1 cellular context compared by ENCODE assay signal in genomic region chr9:128947423-128948310, GRCh38.
TF ChIP-seq lines count a peak whose summit lies in the region.

Gene DOLK, minus strand, starts transcription at chr9:128947603. Its CDS starts 300 bp downstream, at chr9:128947303.
A gene with protein sequence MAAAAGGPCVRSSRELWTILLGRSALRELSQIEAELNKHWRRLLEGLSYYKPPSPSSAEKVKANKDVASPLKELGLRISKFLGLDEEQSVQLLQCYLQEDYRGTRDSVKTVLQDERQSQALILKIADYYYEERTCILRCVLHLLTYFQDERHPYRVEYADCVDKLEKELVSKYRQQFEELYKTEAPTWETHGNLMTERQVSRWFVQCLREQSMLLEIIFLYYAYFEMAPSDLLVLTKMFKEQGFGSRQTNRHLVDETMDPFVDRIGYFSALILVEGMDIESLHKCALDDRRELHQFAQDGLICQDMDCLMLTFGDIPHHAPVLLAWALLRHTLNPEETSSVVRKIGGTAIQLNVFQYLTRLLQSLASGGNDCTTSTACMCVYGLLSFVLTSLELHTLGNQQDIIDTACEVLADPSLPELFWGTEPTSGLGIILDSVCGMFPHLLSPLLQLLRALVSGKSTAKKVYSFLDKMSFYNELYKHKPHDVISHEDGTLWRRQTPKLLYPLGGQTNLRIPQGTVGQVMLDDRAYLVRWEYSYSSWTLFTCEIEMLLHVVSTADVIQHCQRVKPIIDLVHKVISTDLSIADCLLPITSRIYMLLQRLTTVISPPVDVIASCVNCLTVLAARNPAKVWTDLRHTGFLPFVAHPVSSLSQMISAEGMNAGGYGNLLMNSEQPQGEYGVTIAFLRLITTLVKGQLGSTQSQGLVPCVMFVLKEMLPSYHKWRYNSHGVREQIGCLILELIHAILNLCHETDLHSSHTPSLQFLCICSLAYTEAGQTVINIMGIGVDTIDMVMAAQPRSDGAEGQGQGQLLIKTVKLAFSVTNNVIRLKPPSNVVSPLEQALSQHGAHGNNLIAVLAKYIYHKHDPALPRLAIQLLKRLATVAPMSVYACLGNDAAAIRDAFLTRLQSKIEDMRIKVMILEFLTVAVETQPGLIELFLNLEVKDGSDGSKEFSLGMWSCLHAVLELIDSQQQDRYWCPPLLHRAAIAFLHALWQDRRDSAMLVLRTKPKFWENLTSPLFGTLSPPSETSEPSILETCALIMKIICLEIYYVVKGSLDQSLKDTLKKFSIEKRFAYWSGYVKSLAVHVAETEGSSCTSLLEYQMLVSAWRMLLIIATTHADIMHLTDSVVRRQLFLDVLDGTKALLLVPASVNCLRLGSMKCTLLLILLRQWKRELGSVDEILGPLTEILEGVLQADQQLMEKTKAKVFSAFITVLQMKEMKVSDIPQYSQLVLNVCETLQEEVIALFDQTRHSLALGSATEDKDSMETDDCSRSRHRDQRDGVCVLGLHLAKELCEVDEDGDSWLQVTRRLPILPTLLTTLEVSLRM (N-terminal part only) (plus strand): TSS chr9:128947699. CDS start chr9:128947720, 21 bp downstream.

TF ChIP-seq in K562, 482 proteins besides CTCF, POLR2A, EP300 and RAD21 (continued from another document and continues in another):
- TF ChIP-seq, protein P1, sequence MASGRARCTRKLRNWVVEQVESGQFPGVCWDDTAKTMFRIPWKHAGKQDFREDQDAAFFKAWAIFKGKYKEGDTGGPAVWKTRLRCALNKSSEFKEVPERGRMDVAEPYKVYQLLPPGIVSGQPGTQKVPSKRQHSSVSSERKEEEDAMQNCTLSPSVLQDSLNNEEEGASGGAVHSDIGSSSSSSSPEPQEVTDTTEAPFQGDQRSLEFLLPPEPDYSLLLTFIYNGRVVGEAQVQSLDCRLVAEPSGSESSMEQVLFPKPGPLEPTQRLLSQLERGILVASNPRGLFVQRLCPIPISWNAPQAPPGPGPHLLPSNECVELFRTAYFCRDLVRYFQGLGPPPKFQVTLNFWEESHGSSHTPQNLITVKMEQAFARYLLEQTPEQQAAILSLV (tag; IDR thresholded peaks at IDR 0.05), result no peak
- TF ChIP-seq, protein P2, sequence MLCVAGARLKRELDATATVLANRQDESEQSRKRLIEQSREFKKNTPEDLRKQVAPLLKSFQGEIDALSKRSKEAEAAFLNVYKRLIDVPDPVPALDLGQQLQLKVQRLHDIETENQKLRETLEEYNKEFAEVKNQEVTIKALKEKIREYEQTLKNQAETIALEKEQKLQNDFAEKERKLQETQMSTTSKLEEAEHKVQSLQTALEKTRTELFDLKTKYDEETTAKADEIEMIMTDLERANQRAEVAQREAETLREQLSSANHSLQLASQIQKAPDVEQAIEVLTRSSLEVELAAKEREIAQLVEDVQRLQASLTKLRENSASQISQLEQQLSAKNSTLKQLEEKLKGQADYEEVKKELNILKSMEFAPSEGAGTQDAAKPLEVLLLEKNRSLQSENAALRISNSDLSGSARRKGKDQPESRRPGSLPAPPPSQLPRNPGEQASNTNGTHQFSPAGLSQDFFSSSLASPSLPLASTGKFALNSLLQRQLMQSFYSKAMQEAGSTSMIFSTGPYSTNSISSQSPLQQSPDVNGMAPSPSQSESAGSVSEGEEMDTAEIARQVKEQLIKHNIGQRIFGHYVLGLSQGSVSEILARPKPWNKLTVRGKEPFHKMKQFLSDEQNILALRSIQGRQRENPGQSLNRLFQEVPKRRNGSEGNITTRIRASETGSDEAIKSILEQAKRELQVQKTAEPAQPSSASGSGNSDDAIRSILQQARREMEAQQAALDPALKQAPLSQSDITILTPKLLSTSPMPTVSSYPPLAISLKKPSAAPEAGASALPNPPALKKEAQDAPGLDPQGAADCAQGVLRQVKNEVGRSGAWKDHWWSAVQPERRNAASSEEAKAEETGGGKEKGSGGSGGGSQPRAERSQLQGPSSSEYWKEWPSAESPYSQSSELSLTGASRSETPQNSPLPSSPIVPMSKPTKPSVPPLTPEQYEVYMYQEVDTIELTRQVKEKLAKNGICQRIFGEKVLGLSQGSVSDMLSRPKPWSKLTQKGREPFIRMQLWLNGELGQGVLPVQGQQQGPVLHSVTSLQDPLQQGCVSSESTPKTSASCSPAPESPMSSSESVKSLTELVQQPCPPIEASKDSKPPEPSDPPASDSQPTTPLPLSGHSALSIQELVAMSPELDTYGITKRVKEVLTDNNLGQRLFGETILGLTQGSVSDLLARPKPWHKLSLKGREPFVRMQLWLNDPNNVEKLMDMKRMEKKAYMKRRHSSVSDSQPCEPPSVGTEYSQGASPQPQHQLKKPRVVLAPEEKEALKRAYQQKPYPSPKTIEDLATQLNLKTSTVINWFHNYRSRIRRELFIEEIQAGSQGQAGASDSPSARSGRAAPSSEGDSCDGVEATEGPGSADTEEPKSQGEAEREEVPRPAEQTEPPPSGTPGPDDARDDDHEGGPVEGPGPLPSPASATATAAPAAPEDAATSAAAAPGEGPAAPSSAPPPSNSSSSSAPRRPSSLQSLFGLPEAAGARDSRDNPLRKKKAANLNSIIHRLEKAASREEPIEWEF (CRISPR knock-in tag; IDR thresholded peaks at IDR 0.05), result no peak
- TF ChIP-seq, protein P3, sequence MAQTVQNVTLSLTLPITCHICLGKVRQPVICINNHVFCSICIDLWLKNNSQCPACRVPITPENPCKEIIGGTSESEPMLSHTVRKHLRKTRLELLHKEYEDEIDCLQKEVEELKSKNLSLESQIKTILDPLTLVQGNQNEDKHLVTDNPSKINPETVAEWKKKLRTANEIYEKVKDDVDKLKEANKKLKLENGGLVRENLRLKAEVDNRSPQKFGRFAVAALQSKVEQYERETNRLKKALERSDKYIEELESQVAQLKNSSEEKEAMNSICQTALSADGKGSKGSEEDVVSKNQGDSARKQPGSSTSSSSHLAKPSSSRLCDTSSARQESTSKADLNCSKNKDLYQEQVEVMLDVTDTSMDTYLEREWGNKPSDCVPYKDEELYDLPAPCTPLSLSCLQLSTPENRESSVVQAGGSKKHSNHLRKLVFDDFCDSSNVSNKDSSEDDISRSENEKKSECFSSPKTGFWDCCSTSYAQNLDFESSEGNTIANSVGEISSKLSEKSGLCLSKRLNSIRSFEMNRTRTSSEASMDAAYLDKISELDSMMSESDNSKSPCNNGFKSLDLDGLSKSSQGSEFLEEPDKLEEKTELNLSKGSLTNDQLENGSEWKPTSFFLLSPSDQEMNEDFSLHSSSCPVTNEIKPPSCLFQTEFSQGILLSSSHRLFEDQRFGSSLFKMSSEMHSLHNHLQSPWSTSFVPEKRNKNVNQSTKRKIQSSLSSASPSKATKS (CRISPR knock-in tag; IDR thresholded peaks at IDR 0.05), result no peak
- TF ChIP-seq, protein P4, sequence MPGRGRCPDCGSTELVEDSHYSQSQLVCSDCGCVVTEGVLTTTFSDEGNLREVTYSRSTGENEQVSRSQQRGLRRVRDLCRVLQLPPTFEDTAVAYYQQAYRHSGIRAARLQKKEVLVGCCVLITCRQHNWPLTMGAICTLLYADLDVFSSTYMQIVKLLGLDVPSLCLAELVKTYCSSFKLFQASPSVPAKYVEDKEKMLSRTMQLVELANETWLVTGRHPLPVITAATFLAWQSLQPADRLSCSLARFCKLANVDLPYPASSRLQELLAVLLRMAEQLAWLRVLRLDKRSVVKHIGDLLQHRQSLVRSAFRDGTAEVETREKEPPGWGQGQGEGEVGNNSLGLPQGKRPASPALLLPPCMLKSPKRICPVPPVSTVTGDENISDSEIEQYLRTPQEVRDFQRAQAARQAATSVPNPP (IDR thresholded peaks at IDR 0.05; ENCODE audit: borderline replicate concordance, insufficient read depth, insufficient read length), result no peak
- TF ChIP-seq MBD1 (CRISPR knock-in tag; IDR thresholded peaks at IDR 0.05), result no peak
- TF ChIP-seq, protein P5, sequence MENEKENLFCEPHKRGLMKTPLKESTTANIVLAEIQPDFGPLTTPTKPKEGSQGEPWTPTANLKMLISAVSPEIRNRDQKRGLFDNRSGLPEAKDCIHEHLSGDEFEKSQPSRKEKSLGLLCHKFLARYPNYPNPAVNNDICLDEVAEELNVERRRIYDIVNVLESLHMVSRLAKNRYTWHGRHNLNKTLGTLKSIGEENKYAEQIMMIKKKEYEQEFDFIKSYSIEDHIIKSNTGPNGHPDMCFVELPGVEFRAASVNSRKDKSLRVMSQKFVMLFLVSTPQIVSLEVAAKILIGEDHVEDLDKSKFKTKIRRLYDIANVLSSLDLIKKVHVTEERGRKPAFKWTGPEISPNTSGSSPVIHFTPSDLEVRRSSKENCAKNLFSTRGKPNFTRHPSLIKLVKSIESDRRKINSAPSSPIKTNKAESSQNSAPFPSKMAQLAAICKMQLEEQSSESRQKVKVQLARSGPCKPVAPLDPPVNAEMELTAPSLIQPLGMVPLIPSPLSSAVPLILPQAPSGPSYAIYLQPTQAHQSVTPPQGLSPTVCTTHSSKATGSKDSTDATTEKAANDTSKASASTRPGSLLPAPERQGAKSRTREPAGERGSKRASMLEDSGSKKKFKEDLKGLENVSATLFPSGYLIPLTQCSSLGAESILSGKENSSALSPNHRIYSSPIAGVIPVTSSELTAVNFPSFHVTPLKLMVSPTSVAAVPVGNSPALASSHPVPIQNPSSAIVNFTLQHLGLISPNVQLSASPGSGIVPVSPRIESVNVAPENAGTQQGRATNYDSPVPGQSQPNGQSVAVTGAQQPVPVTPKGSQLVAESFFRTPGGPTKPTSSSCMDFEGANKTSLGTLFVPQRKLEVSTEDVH (IDR thresholded peaks at IDR 0.05; ENCODE audit: low read depth, partially characterized antibody), result peak; percentile 17
- TF ChIP-seq ZNF551 (CRISPR knock-in tag; IDR thresholded peaks at IDR 0.05), result no peak
- TF ChIP-seq PHF20 (IDR thresholded peaks at IDR 0.05; ENCODE audit: partially characterized antibody), result peak; percentile 87
- TF ChIP-seq USF2 (CRISPR knock-in tag; IDR thresholded peaks at IDR 0.05), result peak; percentile 99
- no peak for TF ChIP-seq HEY1 (CRISPR knock-in tag; IDR thresholded peaks at IDR 0.05; ENCODE audit: borderline replicate concordance)
- TF ChIP-seq ZNF785 (CRISPR knock-in tag; IDR thresholded peaks at IDR 0.05), result no peak
- peak; percentile 32; the same call in 1 of the 2 replicates for TF ChIP-seq GABPA (tag; conservative IDR thresholded peaks at IDR 0.05; ENCODE audit: low read depth)
- TF ChIP-seq ARNT (IDR thresholded peaks at IDR 0.05), result no peak
- TF ChIP-seq NCOR1 (IDR thresholded peaks at IDR 0.05), result no peak; the same call in 1 of the 2 replicates
- TF ChIP-seq ZKSCAN8 (CRISPR knock-in tag; IDR thresholded peaks at IDR 0.05), result no peak
- TF ChIP-seq HOXB6 (CRISPR knock-in tag; IDR thresholded peaks at IDR 0.05; ENCODE audit: borderline replicate concordance), result no peak
- no peak for TF ChIP-seq ZNF444 (CRISPR knock-in tag; IDR thresholded peaks at IDR 0.05)
- TF ChIP-seq ZNF212 (CRISPR knock-in tag; IDR thresholded peaks at IDR 0.05), result no peak
- TF ChIP-seq, protein P6, sequence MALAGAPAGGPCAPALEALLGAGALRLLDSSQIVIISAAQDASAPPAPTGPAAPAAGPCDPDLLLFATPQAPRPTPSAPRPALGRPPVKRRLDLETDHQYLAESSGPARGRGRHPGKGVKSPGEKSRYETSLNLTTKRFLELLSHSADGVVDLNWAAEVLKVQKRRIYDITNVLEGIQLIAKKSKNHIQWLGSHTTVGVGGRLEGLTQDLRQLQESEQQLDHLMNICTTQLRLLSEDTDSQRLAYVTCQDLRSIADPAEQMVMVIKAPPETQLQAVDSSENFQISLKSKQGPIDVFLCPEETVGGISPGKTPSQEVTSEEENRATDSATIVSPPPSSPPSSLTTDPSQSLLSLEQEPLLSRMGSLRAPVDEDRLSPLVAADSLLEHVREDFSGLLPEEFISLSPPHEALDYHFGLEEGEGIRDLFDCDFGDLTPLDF (CRISPR knock-in tag; IDR thresholded peaks at IDR 0.05), result no peak
- TF ChIP-seq ZNF384 (IDR thresholded peaks at IDR 0.05; ENCODE audit: low read depth, low read length), result no peak
- peak; percentile 75; the same call in 1 of the 2 replicates for TF ChIP-seq CBFB (CRISPR knock-in tag; IDR thresholded peaks at IDR 0.05)
- peak; percentile 58; the same call in 1 of the 2 replicates for TF ChIP-seq SREBF1 (IDR thresholded peaks at IDR 0.05; ENCODE audit: borderline replicate concordance, low read depth, low read length)
- TF ChIP-seq MBD2 (IDR thresholded peaks at IDR 0.05; ENCODE audit: borderline replicate concordance, low read depth), result peak; percentile 70; the same call in 1 of the 2 replicates
- no peak for TF ChIP-seq ZFPM2 (CRISPR knock-in tag; IDR thresholded peaks at IDR 0.05)
- TF ChIP-seq KDM1A (IDR thresholded peaks at IDR 0.05), result no peak
- peak; percentile 84 for TF ChIP-seq HMGN3 (IDR thresholded peaks at IDR 0.05; ENCODE audit: borderline replicate concordance, extremely low read depth, insufficient read length, low read depth, low read length)
- 0 out of 2 replicates have a peak, but pooled peaks have one; percentile 36 for TF ChIP-seq ZSCAN32 (CRISPR knock-in tag; IDR thresholded peaks at IDR 0.05)
- TF ChIP-seq NR2C1 (IDR thresholded peaks at IDR 0.05), result 0 out of 2 replicates have a peak, but pooled peaks have one; percentile 25
- TF ChIP-seq NR2C1 (tag; IDR thresholded peaks at IDR 0.05), result no peak
- TF ChIP-seq, protein P7, sequence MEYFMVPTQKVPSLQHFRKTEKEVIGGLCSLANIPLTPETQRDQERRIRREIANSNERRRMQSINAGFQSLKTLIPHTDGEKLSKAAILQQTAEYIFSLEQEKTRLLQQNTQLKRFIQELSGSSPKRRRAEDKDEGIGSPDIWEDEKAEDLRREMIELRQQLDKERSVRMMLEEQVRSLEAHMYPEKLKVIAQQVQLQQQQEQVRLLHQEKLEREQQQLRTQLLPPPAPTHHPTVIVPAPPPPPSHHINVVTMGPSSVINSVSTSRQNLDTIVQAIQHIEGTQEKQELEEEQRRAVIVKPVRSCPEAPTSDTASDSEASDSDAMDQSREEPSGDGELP (CRISPR knock-in tag; IDR thresholded peaks at IDR 0.05; ENCODE audit: borderline replicate concordance), result peak; percentile 75
- peak; percentile 76 for TF ChIP-seq L3MBTL2 (IDR thresholded peaks at IDR 0.05)
- TF ChIP-seq ZFP36 (IDR thresholded peaks at IDR 0.05; ENCODE audit: low read depth, low read length, partially characterized antibody), result no peak
